Comparison of ENCODE assay signal across 10 cellular contexts in genomic region chrX:20454117-20454516, GRCh38.
DNase-seq lines count a peak whose midpoint lies in the region; TF ChIP-seq lines count a peak whose summit lies in the region.
"Had no signal": no experiment of that assay in that cellular context is flagged by ENCODE, and none has a peak within 500 bp of the region (broad histone marks: within the 10 kb centered on the region; RNA-seq: fewer than 3 reads in every experiment).

No MANE protein-coding gene starts in this region.

- H3K4me1 Mint-ChIP-seq in HFFc6 (ENCODE audit: low read depth), result peaks cover 33% of the 10 kb centered on the region
- H3K4me1 Mint-ChIP-seq in activated CD4-positive, alpha-beta T cell treated with anti-CD3 and anti-CD28 coated beads, Interleukin-2, amount 10 ng/mL, durations not matched to agents 7 days and 5 days, result peaks cover 40% of the 10 kb centered on the region

- CTCF ChIA-PET in activated CD4-positive, alpha-beta T cell treated with anti-CD3 and anti-CD28 coated beads, Interleukin-2, amount 10 ng/mL, durations not matched to agents 7 days and 5 days (lab: Charles Lee), result no interaction called here

- no peak for TF ChIP-seq CTCF in HFFc6 (IDR thresholded peaks at IDR 0.05)

- POLR2A ChIA-PET in activated CD4-positive, alpha-beta T cell treated with anti-CD3 and anti-CD28 coated beads, Interleukin-2, amount 10 ng/mL, durations not matched to agents 7 days and 5 days (lab: Charles Lee), result no interaction called here

- H3K4me3 Mint-ChIP-seq in HFFc6, result no peak overlapping the region
- no peak overlapping the region for H3K4me3 Mint-ChIP-seq in activated CD4-positive, alpha-beta T cell treated with anti-CD3 and anti-CD28 coated beads, Interleukin-2, amount 10 ng/mL, durations not matched to agents 7 days and 5 days

- no peaks in the 10 kb centered on the region for H3K9me3 Mint-ChIP-seq in HFFc6
- peaks cover 8% of the 10 kb centered on the region for H3K9me3 Mint-ChIP-seq in activated CD4-positive, alpha-beta T cell treated with anti-CD3 and anti-CD28 coated beads, Interleukin-2, amount 10 ng/mL, durations not matched to agents 7 days and 5 days

- H3K27ac Mint-ChIP-seq in HFFc6, result no peak overlapping the region
- H3K27ac Mint-ChIP-seq in activated CD4-positive, alpha-beta T cell treated with anti-CD3 and anti-CD28 coated beads, Interleukin-2, amount 10 ng/mL, durations not matched to agents 7 days and 5 days, result peak overlapping the region; percentile 31

- DNase-seq in Daoy (ENCODE audit: low read depth) (peak; percentile 5), HFFc6 (peak; percentile 41), lung microvascular endothelial cell (ENCODE audit: low read depth in 2 of 2) (peak; percentile 7 to 44), NCI-H1930 (lab: John Stamatoyannopoulos, UW) (no peak), erythroblast (lab: John Stamatoyannopoulos, UW) (no peak), NCI-H748 treated with DMSO at 0.1 percent for 48 hours (lab: John Stamatoyannopoulos, UW) (no peak)
- no peak for DNase-seq in activated CD4-positive, alpha-beta T cell treated with anti-CD3 and anti-CD28 coated beads, Interleukin-2, amount 10 ng/mL, durations not matched to agents 7 days and 5 days
- DNase-seq: NCI-H345, sigmoid colon, substantia nigra had no signal

- peaks cover 2% of the 10 kb centered on the region; the same call in 1 of the 2 replicates for H3K27me3 Mint-ChIP-seq in HFFc6 (ENCODE audit: insufficient read depth)
- peaks cover 2% of the 10 kb centered on the region for H3K27me3 Mint-ChIP-seq in activated CD4-positive, alpha-beta T cell treated with anti-CD3 and anti-CD28 coated beads, Interleukin-2, amount 10 ng/mL, durations not matched to agents 7 days and 5 days

- peaks cover 5% of the 10 kb centered on the region for H3K36me3 Mint-ChIP-seq in HFFc6 (ENCODE audit: low read depth)
- H3K36me3 Mint-ChIP-seq in activated CD4-positive, alpha-beta T cell treated with anti-CD3 and anti-CD28 coated beads, Interleukin-2, amount 10 ng/mL, durations not matched to agents 7 days and 5 days (ENCODE audit: low read depth), result peaks cover 10% of the 10 kb centered on the region

- TF ChIP-seq POLR2A in erythroblast (IDR thresholded peaks at IDR 0.05; ENCODE audit: low read length), result no peak

Comparison
In these comparisons a context has a peak if more than half of its experiments do, and no peak if none do; other contexts are left out.
1. DNase-seq: peak in Daoy (single experiment), HFFc6 (single experiment) and lung microvascular endothelial cell (2 of 2); none in activated CD4-positive, alpha-beta T cell treated with anti-CD3 and anti-CD28 coated beads, Interleukin-2, amount 10 ng/mL, durations not matched to agents 7 days and 5 days (single experiment), NCI-H1930 (0 of 2), erythroblast (0 of 2) and NCI-H748 treated with DMSO at 0.1 percent for 48 hours (single experiment).